ENCODE assay signal across 8 cellular contexts in genomic region chr15:48178612-48178931, GRCh38. TPM values are rescaled to one million over a fixed set of nuclear protein-coding genes. Genes with fewer than 3 reads are reported as not detected.
DNase-seq lines count a peak whose midpoint lies in the region; ATAC-seq and TF ChIP-seq lines count a peak whose summit lies in the region.

No MANE protein-coding gene starts in this region.

- peak overlapping the region; percentile 82 for H3K9ac ChIP-seq in skeletal muscle satellite cell (ENCODE audit: low read depth, low read length)

- H3K27ac Mint-ChIP-seq in T-helper 17 cell (no peak overlapping the region), glutamatergic neuron (ENCODE audit: unreplicated experiment) (peak overlapping the region; percentile 69)

- no peaks in the 10 kb centered on the region for H3K36me3 ChIP-seq in skeletal muscle satellite cell (ENCODE audit: insufficient read depth, low read length)

- ATAC-seq in T-helper 17 cell (no peak), HG02610 (IDR thresholded peaks at IDR 0.05; ENCODE audit: unreplicated experiment) (no peak)

- no peaks in the 10 kb centered on the region for H3K4me1 ChIP-seq in skeletal muscle satellite cell (ENCODE audit: control insufficient read depth, insufficient read depth, low read length)

- H3K36me3 Mint-ChIP-seq in T-helper 17 cell (ENCODE audit: low read depth) (no peaks in the 10 kb centered on the region), glutamatergic neuron (ENCODE audit: unreplicated experiment) (no peaks in the 10 kb centered on the region)

- no peak for DNase-seq in T-helper 17 cell
- DNase-seq in glutamatergic neuron, result no peak
- no peak for DNase-seq in ecto neural progenitor cell (ENCODE audit: low spot score)
- DNase-seq in cortex of kidney (lab: John Stamatoyannopoulos, UW), result no peak
- no peak for DNase-seq in activated gamma-delta T cell (lab: John Stamatoyannopoulos, UW)

- H3K4me1 Mint-ChIP-seq in T-helper 17 cell (peaks cover 10% of the 10 kb centered on the region), glutamatergic neuron (ENCODE audit: low read depth, unreplicated experiment) (peaks cover 2% of the 10 kb centered on the region)

- no peak for TF ChIP-seq CTCF in GM12875 (IDR thresholded peaks at IDR 0.05; ENCODE audit: borderline replicate concordance, insufficient read depth, low read depth, low read length)
- TF ChIP-seq CTCF in glutamatergic neuron (IDR thresholded peaks at IDR 0.05; ENCODE audit: partially characterized antibody, unreplicated experiment), result no peak

- no peaks in the 10 kb centered on the region for H3K9me3 ChIP-seq in T-helper 17 cell (ENCODE audit: control insufficient read depth, low read length, poor library complexity, severe bottlenecking)
- no peaks in the 10 kb centered on the region for H3K9me3 ChIP-seq in skeletal muscle satellite cell (replicated peaks; ENCODE audit: low read length)

- H3K4me3 Mint-ChIP-seq in T-helper 17 cell (peak overlapping the region; percentile 91), glutamatergic neuron (ENCODE audit: unreplicated experiment) (peak overlapping the region; percentile 72)

- peaks cover 8% of the 10 kb centered on the region for H3K9me3 Mint-ChIP-seq in glutamatergic neuron (ENCODE audit: unreplicated experiment)

- H3K27me3 ChIP-seq in skeletal muscle satellite cell (ENCODE audit: control insufficient read depth, insufficient read depth, low read length), result peaks cover 10% of the 10 kb centered on the region

- H3K27me3 Mint-ChIP-seq in T-helper 17 cell, result peaks cover 30% of the 10 kb centered on the region
- H3K27me3 Mint-ChIP-seq in glutamatergic neuron (ENCODE audit: unreplicated experiment), result peaks cover 5% of the 10 kb centered on the region

- peak overlapping the region; percentile 87 for H3K4me3 ChIP-seq in GM12875 (ENCODE audit: low read depth, low read length)
- peak overlapping the region; percentile 90 for H3K4me3 ChIP-seq in skeletal muscle satellite cell (ENCODE audit: low read length)

- H3K4me2 ChIP-seq in skeletal muscle satellite cell (ENCODE audit: low read length), result peak overlapping the region; percentile 96

RNA-seq across cellular contexts. Expression of gene MYEF2, which starts 0.5 kb away (rescaled TPM):
- total RNA-seq in T-helper 17 cell (10 to 100 TPM; 21.7 to 24.6 TPM), glutamatergic neuron (ENCODE audit: unreplicated experiment) (245 TPM)
- 0.51 and 1.1 TPM in 2 replicates for total RNA-seq in skeletal muscle satellite cell (2012; rRNA removed)

RNA-seq across cellular contexts. Expression of gene CTXN2, which starts 12.9 kb away (rescaled TPM):
- not detected for total RNA-seq in T-helper 17 cell
- total RNA-seq in glutamatergic neuron (ENCODE audit: unreplicated experiment), result 0.22 TPM
- total RNA-seq in skeletal muscle satellite cell (2012; rRNA removed), result not detected in 2 replicates

RNA-seq across cellular contexts. Expression of gene SLC12A1, which starts 27.5 kb away (rescaled TPM):
- not detected for total RNA-seq in T-helper 17 cell
- not detected for total RNA-seq in glutamatergic neuron (ENCODE audit: unreplicated experiment)
- total RNA-seq in skeletal muscle satellite cell (2012; rRNA removed), result not detected in 2 replicates

RNA-seq across cellular contexts. Expression of gene SLC24A5, which starts 57.8 kb away (rescaled TPM):
- total RNA-seq in T-helper 17 cell (not detected), glutamatergic neuron (ENCODE audit: unreplicated experiment) (not detected)
- 0.25 TPM in 1 of 2 replicates, not detected in the other for total RNA-seq in skeletal muscle satellite cell (2012; rRNA removed)
